Comparison of ENCODE assay signal across 21 cellular contexts in genomic region chr1:215844777-215845176, GRCh38.
DNase-seq lines count a peak whose midpoint lies in the region; ATAC-seq, FAIRE-seq and TF ChIP-seq lines count a peak whose summit lies in the region.
"Had no signal": no experiment of that assay in that cellular context is flagged by ENCODE, and none has a peak within 500 bp of the region (broad histone marks: within the 10 kb centered on the region; RNA-seq: fewer than 3 reads in every experiment).

No MANE protein-coding gene starts in this region.

- no TSS peak for BruUV-seq in HepG2 (replicated peaks; lab: Mats Ljungman, UMichigan)

- 0% methylated on average over 2 of the region's 2 CpGs for WGBS in HepG2 (ENCODE audit: low lambda C conversion rate)
- 72% methylated on average over 2 of the region's 2 CpGs for WGBS in right lobe of liver (ENCODE audit: insufficient coverage, low coverage, low lambda C conversion rate, missing lambda C conversion rate)
- WGBS in mesodermal cell (ENCODE audit: insufficient coverage in 2 of 2), 2 experiments: no CpG with 5 or more reads among the region's 2 CpGs

- DNase-seq in HepG2 (ENCODE audit: low spot score): no peak
- DNase-seq in right lobe of liver: no peak
- DNase-seq in NCI-H1930 (lab: John Stamatoyannopoulos, UW): no peak
- no peak for DNase-seq in NCI-H1092 (lab: John Stamatoyannopoulos, UW)
- DNase-seq in GM03348 (ENCODE audit: low spot score): no peak
- DNase-seq: 8988T; CD8-positive, alpha-beta memory T cell; KG1; NCI-H1105; NCI-H2081 treated with DMSO at 0.1 percent for 48 hours; NCI-H2171 treated with DMSO at 0.1 percent for 48 hours; NCI-H446; NCI-H526; RPMI8226; SHP77 had no signal

- no peak for TF ChIP-seq CTCF in HepG2 (CRISPR knock-in tag; IDR thresholded peaks at IDR 0.05)
- no peak for TF ChIP-seq CTCF in right lobe of liver (IDR thresholded peaks at IDR 0.05)
- no peak for TF ChIP-seq CTCF in WI38 (IDR thresholded peaks at IDR 0.05; ENCODE audit: low read depth, low read length)

- ATAC-seq in HepG2 (no peak), right lobe of liver (no peak), GM18498 (IDR thresholded peaks at IDR 0.05; ENCODE audit: unreplicated experiment) (no peak)

- H3K9ac ChIP-seq in HepG2 (ENCODE audit: insufficient read depth, low read depth, low read length): no peak overlapping the region

- H3K36me3 ChIP-seq in HepG2 (replicated peaks in 1 of 2; ENCODE audit: control insufficient read depth in 1 of 2, insufficient read depth in 2 of 2, low read length in 2 of 2): no peaks in the 10 kb centered on the region
- H3K36me3 ChIP-seq in right lobe of liver: no peaks in the 10 kb centered on the region
- no peaks in the 10 kb centered on the region for H3K36me3 ChIP-seq in mesodermal cell (ENCODE audit: control insufficient read depth, insufficient read depth, low read length)

- H4K20me1 ChIP-seq in HepG2 (ENCODE audit: insufficient read depth, low read length): no peaks in the 10 kb centered on the region

- POLR2A ChIA-PET in HepG2 (lab: Yijun Ruan, JAX): no interaction called here

- H3K4me3 ChIP-seq in HepG2 (replicated peaks in 1 of 3; ENCODE audit: insufficient read depth in 1 of 3, low read depth in 2 of 3, low read length in 3 of 3) (no peak overlapping the region), right lobe of liver (no peak overlapping the region), WI38 (ENCODE audit: low read depth, low read length) (peak overlapping the region; percentile 16; the same call in 1 of the 2 replicates), mesodermal cell (ENCODE audit: extremely low read depth, insufficient read depth, low read length, poor library complexity, severe bottlenecking) (no peak overlapping the region)

- in situ Hi-C loops in HepG2 (cut with HindIII; ENCODE audit: extremely low pct_ligation_motif_present, low pct_unique_long_range_greater_than_20kb): no loop called here

- H3K9me3 ChIP-seq in HepG2 (ENCODE audit: low read length) (no peaks in the 10 kb centered on the region; the same call in 1 of the 2 replicates), right lobe of liver (no peaks in the 10 kb centered on the region), mesodermal cell (ENCODE audit: control insufficient read depth, low read length) (no peaks in the 10 kb centered on the region)

- no peak overlapping the region for H3K4me2 ChIP-seq in HepG2 (ENCODE audit: low read depth, low read length)

- CTCF ChIA-PET in HepG2 (lab: Yijun Ruan, JAX; ENCODE audit: low intra/inter-chr PET ratio, low total read pairs): no interaction called here

- TF ChIP-seq POLR2A in HepG2 (IDR thresholded peaks at IDR 0.05; ENCODE audit: insufficient read depth in 1 of 2, low read depth in 2 of 2, low read length in 2 of 2) (no peak), right lobe of liver (IDR thresholded peaks at IDR 0.05) (no peak)

- H3K27ac ChIP-seq in HepG2 (ENCODE audit: extremely low read length, insufficient read depth, low read length): no peak overlapping the region
- no peak overlapping the region for H3K27ac ChIP-seq in right lobe of liver
- H3K27ac ChIP-seq in mesodermal cell (ENCODE audit: low read depth, low read length, severe bottlenecking): peak overlapping the region; percentile 58
- H3K27ac ChIP-seq: C4-2B had no signal

- TF ChIP-seq EP300 in HepG2 (IDR thresholded peaks at IDR 0.05; ENCODE audit: low read depth in 2 of 2, low read length in 2 of 2) (no peak), HepG2 (CRISPR knock-in tag; IDR thresholded peaks at IDR 0.05; ENCODE audit: borderline replicate concordance) (no peak)

- intact Hi-C loops in HepG2 (cut with micrococcal nuclease; ENCODE audit: unreplicated experiment) (no loop called here), right lobe of liver (cut with DNase I) (no loop called here)

- H2AFZ ChIP-seq in HepG2 (ENCODE audit: low read length): no peak overlapping the region

- H3K4me1 ChIP-seq in HepG2 (ENCODE audit: insufficient read depth, low read length) (no peaks in the 10 kb centered on the region), right lobe of liver (no peaks in the 10 kb centered on the region), mesodermal cell (ENCODE audit: control insufficient read depth, insufficient read depth, low read length, poor library complexity, severe bottlenecking) (no peaks in the 10 kb centered on the region)

- H3K79me2 ChIP-seq in HepG2 (ENCODE audit: insufficient read depth, low read length): no peaks in the 10 kb centered on the region

- no peak for FAIRE-seq in HepG2 (lab: Jason Lieb, UNC)
- FAIRE-seq: G401.6, GM19239 had no signal

- H3K27me3 ChIP-seq in HepG2 (ENCODE audit: control insufficient read depth in 1 of 2, insufficient read depth in 2 of 2, low read length in 2 of 2) (no peaks in the 10 kb centered on the region), right lobe of liver (no peaks in the 10 kb centered on the region)

- no peak for TF ChIP-seq RAD21 in HepG2 (CRISPR knock-in tag; IDR thresholded peaks at IDR 0.05)

TF ChIP-seq in HepG2, 621 proteins besides CTCF, POLR2A, EP300 and RAD21:
- TF ChIP-seq PAX8 (CRISPR knock-in tag; IDR thresholded peaks at IDR 0.05; ENCODE audit: borderline replicate concordance): no peak
- peak; percentile 33; the same call in 1 of the 2 replicates for TF ChIP-seq CEBPB (IDR thresholded peaks at IDR 0.05; ENCODE audit: borderline replicate concordance, low read depth, low read length)
